Comparison of ENCODE assay signal across 10 cellular contexts in the genomic region with DNA sequence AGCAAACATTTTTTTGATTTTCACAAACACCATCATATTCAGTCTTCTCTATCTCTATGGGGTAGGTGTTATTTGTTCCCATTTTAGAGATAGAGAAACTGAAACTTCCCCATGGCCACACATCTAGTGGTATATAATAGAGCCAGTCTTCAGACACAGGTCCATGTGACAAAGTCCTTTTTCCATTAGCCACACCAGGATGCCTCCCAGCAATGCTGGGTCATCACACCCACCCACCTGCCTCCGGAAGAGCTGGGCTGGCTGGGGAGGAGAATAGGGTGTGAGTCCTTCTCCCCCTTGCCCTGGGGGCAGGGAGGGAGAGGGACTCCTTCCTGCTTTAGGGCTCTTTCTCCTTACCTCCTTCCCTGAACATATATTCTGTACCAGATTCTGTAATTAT. TPM values are rescaled to one million over a fixed set of nuclear protein-coding genes. Genes with fewer than 3 reads are reported as not detected.
DNase-seq lines count a peak whose midpoint lies in the region; ATAC-seq and TF ChIP-seq lines count a peak whose summit lies in the region.
"Had no signal": no experiment of that assay in that cellular context is flagged by ENCODE, and none has a peak within 500 bp of the region (broad histone marks: within the 10 kb centered on the region; RNA-seq: fewer than 3 reads in every experiment).

No MANE protein-coding gene starts in this region.

- no peaks in the 10 kb centered on the region for H3K36me3 ChIP-seq in stomach

- TF ChIP-seq EP300 in stomach (IDR thresholded peaks at IDR 0.05) = no peak

- TF ChIP-seq POLR2A in stomach (IDR thresholded peaks at IDR 0.05) = no peak

- CTCF ChIA-PET in activated CD4-positive, alpha-beta T cell treated with anti-CD3 and anti-CD28 coated beads for 36 hours (lab: Charles Lee) = interaction anchor here (0.7 kb wide), 1 partner anchor 232 kb away, joined by 3 read pairs; no protein-coding TSS in a partner anchor

- ATAC-seq in activated CD4-positive, alpha-beta T cell treated with anti-CD3 and anti-CD28 coated beads for 36 hours = peak; percentile 42
- ATAC-seq in foreskin keratinocyte = peak; percentile 26
- ATAC-seq in SK-N-SH treated with all-trans-retinoic acid at 6 μM for 48 hours = no peak

- peak overlapping the region; percentile 65 for H3K27ac Mint-ChIP-seq in activated CD4-positive, alpha-beta T cell treated with anti-CD3 and anti-CD28 coated beads for 36 hours

- no peak overlapping the region for H3K4me3 ChIP-seq in stomach

- H3K36me3 Mint-ChIP-seq in activated CD4-positive, alpha-beta T cell treated with anti-CD3 and anti-CD28 coated beads for 36 hours (ENCODE audit: low read depth) = no peaks in the 10 kb centered on the region

- H3K9me3 ChIP-seq in stomach = no peaks in the 10 kb centered on the region

- H3K4me1 ChIP-seq in foreskin keratinocyte = peaks cover 22% of the 10 kb centered on the region
- H3K4me1 ChIP-seq in stomach = peaks cover 34 to 62% (median 58%) of the 10 kb centered on the region in 4 donors

- no peak overlapping the region for H3K4me3 Mint-ChIP-seq in activated CD4-positive, alpha-beta T cell treated with anti-CD3 and anti-CD28 coated beads for 36 hours

- H3K27ac ChIP-seq in foreskin keratinocyte (no peak overlapping the region), stomach (peak overlapping the region in 4 of 5 donors; percentile 55 to 72 (median 65))

- peaks cover 10% of the 10 kb centered on the region for H3K27me3 Mint-ChIP-seq in activated CD4-positive, alpha-beta T cell treated with anti-CD3 and anti-CD28 coated beads for 36 hours

- 18 to 64% (median 33%) methylated on average over 1 of the region's 1 CpG for WGBS in stomach, 5 donors

- peaks cover 26% of the 10 kb centered on the region for H3K4me1 Mint-ChIP-seq in activated CD4-positive, alpha-beta T cell treated with anti-CD3 and anti-CD28 coated beads for 36 hours

- TF ChIP-seq CTCF in foreskin keratinocyte (conservative IDR thresholded peaks at IDR 0.05) (no peak), stomach (IDR thresholded peaks at IDR 0.05) (no peak)

- peak; percentile 25 for DNase-seq in activated CD4-positive, alpha-beta T cell treated with anti-CD3 and anti-CD28 coated beads for 36 hours
- no peak for DNase-seq in activated CD4-positive, alpha-beta T cell treated with anti-CD3 and anti-CD28 coated beads for 4 hours
- DNase-seq in T1000 (lab: John Stamatoyannopoulos, UW) (peak; percentile 8), foreskin keratinocyte (peak in 1 of 2 donors; percentile 45), stomach (no peak), SKM-1 treated with dmso at 0.1 percent for 144 hours (lab: John Stamatoyannopoulos, UW; ENCODE audit: unreplicated experiment) (no peak), NCI-H446 treated with DMSO at 0.1 percent for 48 hours (lab: John Stamatoyannopoulos, UW) (no peak)
- DNase-seq: activated CD4-positive, alpha-beta T cell treated with anti-CD3 and anti-CD28 coated beads, Interleukin-2, amount 50 U/mL, for 1 hour; NCI-H2081 treated with DMSO at 0.1 percent for 48 hours had no signal

- no peaks in the 10 kb centered on the region for H3K9me3 Mint-ChIP-seq in activated CD4-positive, alpha-beta T cell treated with anti-CD3 and anti-CD28 coated beads for 36 hours (ENCODE audit: low read depth)

- H3K27me3 ChIP-seq in foreskin keratinocyte (no peaks in the 10 kb centered on the region), stomach (no peaks in the 10 kb centered on the region)

- POLR2A ChIA-PET in activated CD4-positive, alpha-beta T cell treated with anti-CD3 and anti-CD28 coated beads for 36 hours (lab: Charles Lee) = no interaction called here

- intact Hi-C loops in activated CD4-positive, alpha-beta T cell treated with anti-CD3 and anti-CD28 coated beads for 36 hours (cut with DNase I, micrococcal nuclease) = no loop called here
- intact Hi-C loops in stomach (cut with DNase I; ENCODE audit: low total_unique reads) = no loop called here

TF ChIP-seq in SK-N-SH treated with all-trans-retinoic acid at 6 μM for 48 hours, 23 proteins besides CTCF, POLR2A, EP300 and RAD21:
- TF ChIP-seq, protein P1, sequence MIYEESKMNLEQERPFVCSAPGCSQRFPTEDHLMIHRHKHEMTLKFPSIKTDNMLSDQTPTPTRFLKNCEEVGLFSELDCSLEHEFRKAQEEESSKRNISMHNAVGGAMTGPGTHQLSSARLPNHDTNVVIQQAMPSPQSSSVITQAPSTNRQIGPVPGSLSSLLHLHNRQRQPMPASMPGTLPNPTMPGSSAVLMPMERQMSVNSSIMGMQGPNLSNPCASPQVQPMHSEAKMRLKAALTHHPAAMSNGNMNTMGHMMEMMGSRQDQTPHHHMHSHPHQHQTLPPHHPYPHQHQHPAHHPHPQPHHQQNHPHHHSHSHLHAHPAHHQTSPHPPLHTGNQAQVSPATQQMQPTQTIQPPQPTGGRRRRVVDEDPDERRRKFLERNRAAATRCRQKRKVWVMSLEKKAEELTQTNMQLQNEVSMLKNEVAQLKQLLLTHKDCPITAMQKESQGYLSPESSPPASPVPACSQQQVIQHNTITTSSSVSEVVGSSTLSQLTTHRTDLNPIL (CRISPR knock-in tag; IDR thresholded peaks at IDR 0.05; ENCODE audit: low read depth) = no peak
- no peak for TF ChIP-seq CSDC2 (CRISPR knock-in tag; IDR thresholded peaks at IDR 0.05)
- TF ChIP-seq RARB (CRISPR knock-in tag; IDR thresholded peaks at IDR 0.05) = no peak
- TF ChIP-seq BACH2 (CRISPR knock-in tag; IDR thresholded peaks at IDR 0.05; ENCODE audit: borderline replicate concordance) = no peak
- TF ChIP-seq ZFP30 (CRISPR knock-in tag; IDR thresholded peaks at IDR 0.05) = no peak
- no peak for TF ChIP-seq ZNF70 (CRISPR knock-in tag; IDR thresholded peaks at IDR 0.05)
- TF ChIP-seq ZNF565 (CRISPR knock-in tag; conservative IDR thresholded peaks at IDR 0.05; ENCODE audit: low read depth) = no peak
- TF ChIP-seq ESRRG (CRISPR knock-in tag; IDR thresholded peaks at IDR 0.05) = no peak
- TF ChIP-seq ISL1 (CRISPR knock-in tag; IDR thresholded peaks at IDR 0.05) = no peak
- no peak for TF ChIP-seq OSR1 (CRISPR knock-in tag; IDR thresholded peaks at IDR 0.05)
- TF ChIP-seq, protein P2, sequence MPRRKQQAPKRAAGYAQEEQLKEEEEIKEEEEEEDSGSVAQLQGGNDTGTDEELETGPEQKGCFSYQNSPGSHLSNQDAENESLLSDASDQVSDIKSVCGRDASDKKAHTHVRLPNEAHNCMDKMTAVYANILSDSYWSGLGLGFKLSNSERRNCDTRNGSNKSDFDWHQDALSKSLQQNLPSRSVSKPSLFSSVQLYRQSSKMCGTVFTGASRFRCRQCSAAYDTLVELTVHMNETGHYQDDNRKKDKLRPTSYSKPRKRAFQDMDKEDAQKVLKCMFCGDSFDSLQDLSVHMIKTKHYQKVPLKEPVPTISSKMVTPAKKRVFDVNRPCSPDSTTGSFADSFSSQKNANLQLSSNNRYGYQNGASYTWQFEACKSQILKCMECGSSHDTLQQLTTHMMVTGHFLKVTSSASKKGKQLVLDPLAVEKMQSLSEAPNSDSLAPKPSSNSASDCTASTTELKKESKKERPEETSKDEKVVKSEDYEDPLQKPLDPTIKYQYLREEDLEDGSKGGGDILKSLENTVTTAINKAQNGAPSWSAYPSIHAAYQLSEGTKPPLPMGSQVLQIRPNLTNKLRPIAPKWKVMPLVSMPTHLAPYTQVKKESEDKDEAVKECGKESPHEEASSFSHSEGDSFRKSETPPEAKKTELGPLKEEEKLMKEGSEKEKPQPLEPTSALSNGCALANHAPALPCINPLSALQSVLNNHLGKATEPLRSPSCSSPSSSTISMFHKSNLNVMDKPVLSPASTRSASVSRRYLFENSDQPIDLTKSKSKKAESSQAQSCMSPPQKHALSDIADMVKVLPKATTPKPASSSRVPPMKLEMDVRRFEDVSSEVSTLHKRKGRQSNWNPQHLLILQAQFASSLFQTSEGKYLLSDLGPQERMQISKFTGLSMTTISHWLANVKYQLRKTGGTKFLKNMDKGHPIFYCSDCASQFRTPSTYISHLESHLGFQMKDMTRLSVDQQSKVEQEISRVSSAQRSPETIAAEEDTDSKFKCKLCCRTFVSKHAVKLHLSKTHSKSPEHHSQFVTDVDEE (CRISPR knock-in tag; IDR thresholded peaks at IDR 0.05) = no peak
- TF ChIP-seq PPARA (CRISPR knock-in tag; IDR thresholded peaks at IDR 0.05; ENCODE audit: borderline replicate concordance) = no peak
- no peak for TF ChIP-seq ZC3H10 (CRISPR knock-in tag; IDR thresholded peaks at IDR 0.05)

RNA-seq across cellular contexts. Expression of a gene that starts 29.8 kb away (rescaled TPM):
- 1 to 10 TPM in 1 of 2 experiments, under 1 TPM in 1; 0.73 to 1.1 TPM for total RNA-seq in activated CD4-positive, alpha-beta T cell treated with anti-CD3 and anti-CD28 coated beads for 36 hours
- total RNA-seq in foreskin keratinocyte (9.5 and 10.6 TPM in 2 replicates), stomach (10 to 100 TPM; 10.5 to 42.6 (median 11.9) TPM)
- polyA plus RNA-seq in foreskin keratinocyte (7.1 and 7.7 TPM in 2 replicates), stomach (1 to 10 TPM; 4.1 to 7.3 (median 7.2) TPM)

RNA-seq across cellular contexts. Expression of a gene that starts 49.1 kb away (rescaled TPM):
- total RNA-seq in activated CD4-positive, alpha-beta T cell treated with anti-CD3 and anti-CD28 coated beads for 36 hours = under 1 TPM; 0.77 to 0.82 TPM
- total RNA-seq in foreskin keratinocyte = 14.4 and 15.8 TPM in 2 replicates
- polyA plus RNA-seq in foreskin keratinocyte = 13.1 and 14.0 TPM in 2 replicates
- 10 to 100 TPM in 1 of 5 donors, 1 to 10 TPM in 3, under 1 TPM in 1; 0.45 to 12.2 (median 6.6) TPM for total RNA-seq in stomach
- 1 to 10 TPM; 3.8 to 8.1 (median 7.8) TPM for polyA plus RNA-seq in stomach

Comparison
In these comparisons a context has a peak if more than half of its experiments do, and no peak if none do; other contexts are left out.
1. DNase-seq: peak in activated CD4-positive, alpha-beta T cell treated with anti-CD3 and anti-CD28 coated beads for 36 hours (single experiment) and T1000 (single experiment); none in activated CD4-positive, alpha-beta T cell treated with anti-CD3 and anti-CD28 coated beads for 4 hours (0 of 2), stomach (single experiment), SKM-1 treated with dmso at 0.1 percent for 144 hours (single experiment) and NCI-H446 treated with DMSO at 0.1 percent for 48 hours (single experiment).